In the genomic region with DNA sequence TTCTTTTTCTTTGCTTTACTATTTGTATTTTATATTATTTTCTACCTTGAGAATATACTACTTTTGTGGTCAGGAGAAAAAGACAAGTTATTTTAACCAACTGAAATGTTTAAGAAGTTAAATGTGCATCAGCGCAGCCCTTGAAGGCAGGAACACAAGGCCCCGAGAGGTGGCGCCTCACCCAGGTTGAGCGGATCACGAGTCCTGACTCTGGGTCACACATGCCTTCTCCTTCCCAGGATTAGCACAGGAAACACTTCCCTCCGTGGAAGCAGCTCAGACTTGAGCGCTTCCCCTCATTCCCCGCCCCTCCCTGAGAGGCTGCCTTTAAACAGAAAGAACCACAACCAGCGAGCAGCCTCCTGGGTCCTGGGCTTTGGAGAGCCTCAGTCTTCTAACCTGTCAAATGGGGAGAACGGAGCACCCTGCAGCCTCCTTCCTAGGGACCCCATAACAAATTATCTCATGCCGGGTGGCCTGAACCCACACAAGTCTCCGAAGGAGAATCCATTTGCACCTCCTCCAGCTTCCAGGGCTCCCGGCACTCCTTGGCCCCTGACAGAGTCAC, we compare ENCODE assay signal across 14 cellular contexts.
DNase-seq lines count a peak whose midpoint lies in the region; ATAC-seq and TF ChIP-seq lines count a peak whose summit lies in the region.
"Had no signal": no experiment of that assay in that cellular context is flagged by ENCODE, and none has a peak within 500 bp of the region (broad histone marks: within the 10 kb centered on the region; RNA-seq: fewer than 3 reads in every experiment).

No MANE protein-coding gene starts in this region.

- TF ChIP-seq CTCF in astrocyte of the spinal cord (IDR thresholded peaks at IDR 0.05; ENCODE audit: low read depth, low read length) (peak; percentile 35), nephron (IDR thresholded peaks at IDR 0.05; ENCODE audit: unreplicated experiment in 3 of 3) (peak in 2 of 3 experiments; percentile 12 to 18)

- no peak for TF ChIP-seq EP300 in Ishikawa (IDR thresholded peaks at IDR 0.05; ENCODE audit: borderline replicate concordance)

- TF ChIP-seq RAD21 in Ishikawa (IDR thresholded peaks at IDR 0.05; ENCODE audit: low read depth), result peak; percentile 36; the same call in 1 of the 2 replicates

- no peaks in the 10 kb centered on the region for H3K36me3 Mint-ChIP-seq in activated T-cell treated with anti-CD3 and anti-CD28 coated beads, Interleukin-2, amount 50 U/mL, for 4 hours (ENCODE audit: insufficient read depth)
- H3K36me3 Mint-ChIP-seq in nephron (ENCODE audit: low read depth), result peaks cover 9% of the 10 kb centered on the region

- in situ Hi-C loops in astrocyte of the spinal cord (cut with HindIII; ENCODE audit: low sequenced_read_pairs), result no loop called here

- H3K27ac Mint-ChIP-seq in nephron, result no peak overlapping the region
- H3K27ac Mint-ChIP-seq: activated naive CD8-positive, alpha-beta T cell treated with anti-CD3 and anti-CD28 coated beads, Interleukin-2, amount 50 U/mL, for 24 hours had no signal

- no peak overlapping the region for H3K4me3 ChIP-seq in astrocyte of the spinal cord (ENCODE audit: low read depth, low read length)

- no peak for ATAC-seq in activated T-cell treated with anti-CD3 and anti-CD28 coated beads, Interleukin-2, amount 50 U/mL, for 4 hours
- no peak for ATAC-seq in HG02763 (IDR thresholded peaks at IDR 0.05; ENCODE audit: unreplicated experiment)
- no peak for ATAC-seq in GM18502 (IDR thresholded peaks at IDR 0.05; ENCODE audit: poor library complexity, unreplicated experiment)
- ATAC-seq: activated naive CD8-positive, alpha-beta T cell treated with anti-CD3 and anti-CD28 coated beads, Interleukin-2, amount 50 U/mL, for 24 hours had no signal

- H3K4me1 Mint-ChIP-seq in activated T-cell treated with anti-CD3 and anti-CD28 coated beads, Interleukin-2, amount 50 U/mL, for 4 hours (ENCODE audit: low read depth), result peaks cover 2% of the 10 kb centered on the region
- H3K4me1 Mint-ChIP-seq in nephron, result peaks cover 13% of the 10 kb centered on the region
- H3K4me1 Mint-ChIP-seq: activated naive CD8-positive, alpha-beta T cell treated with anti-CD3 and anti-CD28 coated beads, Interleukin-2, amount 50 U/mL, for 24 hours had no signal

- no peaks in the 10 kb centered on the region for H3K9me3 Mint-ChIP-seq in activated T-cell treated with anti-CD3 and anti-CD28 coated beads, Interleukin-2, amount 50 U/mL, for 4 hours
- H3K9me3 Mint-ChIP-seq in nephron, result no peaks in the 10 kb centered on the region

- DNase-seq in activated T-cell treated with anti-CD3 and anti-CD28 coated beads, Interleukin-2, amount 50 U/mL, for 48 hours, result peak; percentile 20 to 24
- DNase-seq in activated T-cell treated with anti-CD3 and anti-CD28 coated beads, Interleukin-2, amount 50 U/mL, for 4 hours, result no peak
- DNase-seq in astrocyte of the spinal cord (ENCODE audit: low read depth, low spot score) (no peak), GDM1 (lab: John Stamatoyannopoulos, UW) (no peak)
- DNase-seq: activated naive CD8-positive, alpha-beta T cell treated with anti-CD3 and anti-CD28 coated beads, Interleukin-2, amount 50 U/mL, for 24 hours; head of caudate nucleus; mesenchymal stem cell; NCI-H1105; posterior cingulate gyrus; stimulated activated naive CD4-positive, alpha-beta T cell had no signal

- H3K4me3 Mint-ChIP-seq in activated T-cell treated with anti-CD3 and anti-CD28 coated beads, Interleukin-2, amount 50 U/mL, for 4 hours, result no peak overlapping the region
- no peak overlapping the region for H3K4me3 Mint-ChIP-seq in nephron
- H3K4me3 Mint-ChIP-seq: activated naive CD8-positive, alpha-beta T cell treated with anti-CD3 and anti-CD28 coated beads, Interleukin-2, amount 50 U/mL, for 24 hours had no signal

- H3K27me3 Mint-ChIP-seq in activated T-cell treated with anti-CD3 and anti-CD28 coated beads, Interleukin-2, amount 50 U/mL, for 4 hours (ENCODE audit: low read depth), result peaks cover 12% of the 10 kb centered on the region
- peaks cover 25% of the 10 kb centered on the region for H3K27me3 Mint-ChIP-seq in nephron (ENCODE audit: low read depth)

TF ChIP-seq in Ishikawa, 13 proteins besides CTCF, POLR2A, EP300 and RAD21:
- no peak for TF ChIP-seq CEBPB (IDR thresholded peaks at IDR 0.05)
- TF ChIP-seq ZBTB7A (IDR thresholded peaks at IDR 0.05; ENCODE audit: low read depth), result no peak
- TF ChIP-seq FOXM1 (IDR thresholded peaks at IDR 0.05; ENCODE audit: borderline replicate concordance, low read depth), result no peak
- TF ChIP-seq TEAD4 (IDR thresholded peaks at IDR 0.05), result no peak
- no peak for TF ChIP-seq EGR1 (IDR thresholded peaks at IDR 0.05)
- TF ChIP-seq TCF12 (IDR thresholded peaks at IDR 0.05; ENCODE audit: low read depth), result no peak
- TF ChIP-seq TAF1 (IDR thresholded peaks at IDR 0.05; ENCODE audit: low read depth), result no peak
- TF ChIP-seq, protein P1, sequence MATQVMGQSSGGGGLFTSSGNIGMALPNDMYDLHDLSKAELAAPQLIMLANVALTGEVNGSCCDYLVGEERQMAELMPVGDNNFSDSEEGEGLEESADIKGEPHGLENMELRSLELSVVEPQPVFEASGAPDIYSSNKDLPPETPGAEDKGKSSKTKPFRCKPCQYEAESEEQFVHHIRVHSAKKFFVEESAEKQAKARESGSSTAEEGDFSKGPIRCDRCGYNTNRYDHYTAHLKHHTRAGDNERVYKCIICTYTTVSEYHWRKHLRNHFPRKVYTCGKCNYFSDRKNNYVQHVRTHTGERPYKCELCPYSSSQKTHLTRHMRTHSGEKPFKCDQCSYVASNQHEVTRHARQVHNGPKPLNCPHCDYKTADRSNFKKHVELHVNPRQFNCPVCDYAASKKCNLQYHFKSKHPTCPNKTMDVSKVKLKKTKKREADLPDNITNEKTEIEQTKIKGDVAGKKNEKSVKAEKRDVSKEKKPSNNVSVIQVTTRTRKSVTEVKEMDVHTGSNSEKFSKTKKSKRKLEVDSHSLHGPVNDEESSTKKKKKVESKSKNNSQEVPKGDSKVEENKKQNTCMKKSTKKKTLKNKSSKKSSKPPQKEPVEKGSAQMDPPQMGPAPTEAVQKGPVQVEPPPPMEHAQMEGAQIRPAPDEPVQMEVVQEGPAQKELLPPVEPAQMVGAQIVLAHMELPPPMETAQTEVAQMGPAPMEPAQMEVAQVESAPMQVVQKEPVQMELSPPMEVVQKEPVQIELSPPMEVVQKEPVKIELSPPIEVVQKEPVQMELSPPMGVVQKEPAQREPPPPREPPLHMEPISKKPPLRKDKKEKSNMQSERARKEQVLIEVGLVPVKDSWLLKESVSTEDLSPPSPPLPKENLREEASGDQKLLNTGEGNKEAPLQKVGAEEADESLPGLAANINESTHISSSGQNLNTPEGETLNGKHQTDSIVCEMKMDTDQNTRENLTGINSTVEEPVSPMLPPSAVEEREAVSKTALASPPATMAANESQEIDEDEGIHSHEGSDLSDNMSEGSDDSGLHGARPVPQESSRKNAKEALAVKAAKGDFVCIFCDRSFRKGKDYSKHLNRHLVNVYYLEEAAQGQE (IDR thresholded peaks at IDR 0.05; ENCODE audit: low read depth), result no peak
- TF ChIP-seq YY1 (IDR thresholded peaks at IDR 0.05; ENCODE audit: low read depth), result no peak
- no peak for TF ChIP-seq CREB1 (IDR thresholded peaks at IDR 0.05; ENCODE audit: low read depth)
- TF ChIP-seq NFIC (IDR thresholded peaks at IDR 0.05), result no peak
- TF ChIP-seq, protein P2, sequence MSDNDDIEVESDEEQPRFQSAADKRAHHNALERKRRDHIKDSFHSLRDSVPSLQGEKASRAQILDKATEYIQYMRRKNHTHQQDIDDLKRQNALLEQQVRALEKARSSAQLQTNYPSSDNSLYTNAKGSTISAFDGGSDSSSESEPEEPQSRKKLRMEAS (IDR thresholded peaks at IDR 0.05), result no peak
- TF ChIP-seq, protein P3, sequence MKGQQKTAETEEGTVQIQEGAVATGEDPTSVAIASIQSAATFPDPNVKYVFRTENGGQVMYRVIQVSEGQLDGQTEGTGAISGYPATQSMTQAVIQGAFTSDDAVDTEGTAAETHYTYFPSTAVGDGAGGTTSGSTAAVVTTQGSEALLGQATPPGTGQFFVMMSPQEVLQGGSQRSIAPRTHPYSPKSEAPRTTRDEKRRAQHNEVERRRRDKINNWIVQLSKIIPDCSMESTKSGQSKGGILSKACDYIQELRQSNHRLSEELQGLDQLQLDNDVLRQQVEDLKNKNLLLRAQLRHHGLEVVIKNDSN (IDR thresholded peaks at IDR 0.05), result no peak

Comparison
In these comparisons a context has a peak if more than half of its experiments do, and no peak if none do; other contexts are left out.
1. DNase-seq: peak in activated T-cell treated with anti-CD3 and anti-CD28 coated beads, Interleukin-2, amount 50 U/mL, for 48 hours (2 of 2); none in activated T-cell treated with anti-CD3 and anti-CD28 coated beads, Interleukin-2, amount 50 U/mL, for 4 hours (single experiment), astrocyte of the spinal cord (single experiment) and GDM1 (single experiment).